Comparison of ENCODE assay signal across 2 cellular contexts in the genomic region with DNA sequence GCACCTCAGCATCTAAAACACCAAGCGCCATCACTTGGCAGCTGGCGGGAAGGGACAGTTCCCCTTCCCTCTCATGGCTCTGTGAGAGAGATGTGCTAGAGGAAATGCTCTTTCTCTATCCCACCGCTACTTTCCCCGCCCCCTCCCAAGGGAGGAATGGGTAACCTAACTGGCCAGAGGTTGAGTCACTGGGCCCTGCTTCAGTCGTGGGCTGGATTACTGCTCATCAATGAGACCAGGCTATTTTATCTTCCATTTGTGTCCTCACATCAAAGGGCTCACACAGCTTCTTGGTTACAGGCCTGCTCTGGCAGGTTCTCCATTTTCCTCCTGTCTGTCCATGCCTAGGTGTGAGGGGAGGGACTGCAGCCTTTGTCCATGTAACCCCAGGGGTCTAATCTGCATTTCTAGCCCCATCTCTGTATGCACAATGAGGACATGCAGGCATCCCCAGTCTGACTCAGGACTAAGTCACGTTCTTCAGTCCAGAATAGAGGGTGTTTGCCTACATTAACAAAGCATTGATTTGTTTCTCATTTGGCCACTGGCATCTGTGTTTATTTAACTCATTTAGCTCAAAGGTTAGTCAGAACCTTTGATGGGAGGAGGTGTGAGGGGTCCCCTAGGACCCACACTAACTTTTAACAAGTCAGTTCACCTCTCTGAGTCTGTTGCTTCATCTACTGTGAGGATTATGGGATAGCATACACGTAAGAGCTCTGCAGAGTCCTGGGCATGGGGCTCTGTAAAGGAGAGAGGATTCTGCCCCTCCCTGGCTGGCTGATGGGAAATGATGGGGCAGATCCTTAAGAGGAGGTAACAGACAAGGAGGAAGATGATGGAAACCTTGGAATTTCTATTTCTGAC.
TF ChIP-seq lines count a peak whose summit lies in the region.

No MANE protein-coding gene starts in this region.

TF ChIP-seq in HepG2, 621 proteins besides CTCF, POLR2A, EP300 and RAD21 (continued from another document and continues in another):
- no peak for TF ChIP-seq THAP9 (CRISPR knock-in tag; IDR thresholded peaks at IDR 0.05; ENCODE audit: borderline replicate concordance)
- TF ChIP-seq STAG1 (CRISPR knock-in tag; IDR thresholded peaks at IDR 0.05): no peak
- no peak; a peak in 1 of 4 replicates for TF ChIP-seq NR2F1 (CRISPR knock-in tag; IDR thresholded peaks at IDR 0.05)
- no peak for TF ChIP-seq ZNF564 (CRISPR knock-in tag; IDR thresholded peaks at IDR 0.05)
- TF ChIP-seq SRSF4 (IDR thresholded peaks at IDR 0.05; ENCODE audit: low read depth, low read length, poor library complexity, severe bottlenecking): no peak
- no peak for TF ChIP-seq MZF1 (CRISPR knock-in tag; IDR thresholded peaks at IDR 0.05; ENCODE audit: borderline replicate concordance)
- peak; percentile 80 for TF ChIP-seq FOXP4 (CRISPR knock-in tag; IDR thresholded peaks at IDR 0.05)
- no peak for TF ChIP-seq ATM (IDR thresholded peaks at IDR 0.05; ENCODE audit: borderline replicate concordance)
- no peak for TF ChIP-seq ZNF562 (CRISPR knock-in tag; IDR thresholded peaks at IDR 0.05; ENCODE audit: borderline replicate concordance)
- no peak for TF ChIP-seq WIZ (CRISPR knock-in tag; IDR thresholded peaks at IDR 0.05)
- peak; percentile 18; the same call in 1 of the 2 replicates for TF ChIP-seq THAP11 (CRISPR knock-in tag; IDR thresholded peaks at IDR 0.05)
- TF ChIP-seq MED1 (CRISPR knock-in tag; IDR thresholded peaks at IDR 0.05): no peak
- peak; percentile 46; the same call in 1 of the 2 replicates for TF ChIP-seq RXRA (CRISPR knock-in tag; IDR thresholded peaks at IDR 0.05)
- TF ChIP-seq MBD4 (IDR thresholded peaks at IDR 0.05; ENCODE audit: borderline replicate concordance, low read length): no peak
- no peak for TF ChIP-seq CENPX (CRISPR knock-in tag; IDR thresholded peaks at IDR 0.05)
- TF ChIP-seq ZNF143 (CRISPR knock-in tag; IDR thresholded peaks at IDR 0.05): peak; percentile 67; the same call in 1 of the 2 replicates
- peak; percentile 59 for TF ChIP-seq TARDBP (CRISPR knock-in tag; IDR thresholded peaks at IDR 0.05)
- no peak for TF ChIP-seq JARID2 (CRISPR knock-in tag; IDR thresholded peaks at IDR 0.05; ENCODE audit: insufficient replicate concordance)
- TF ChIP-seq, protein P1, sequence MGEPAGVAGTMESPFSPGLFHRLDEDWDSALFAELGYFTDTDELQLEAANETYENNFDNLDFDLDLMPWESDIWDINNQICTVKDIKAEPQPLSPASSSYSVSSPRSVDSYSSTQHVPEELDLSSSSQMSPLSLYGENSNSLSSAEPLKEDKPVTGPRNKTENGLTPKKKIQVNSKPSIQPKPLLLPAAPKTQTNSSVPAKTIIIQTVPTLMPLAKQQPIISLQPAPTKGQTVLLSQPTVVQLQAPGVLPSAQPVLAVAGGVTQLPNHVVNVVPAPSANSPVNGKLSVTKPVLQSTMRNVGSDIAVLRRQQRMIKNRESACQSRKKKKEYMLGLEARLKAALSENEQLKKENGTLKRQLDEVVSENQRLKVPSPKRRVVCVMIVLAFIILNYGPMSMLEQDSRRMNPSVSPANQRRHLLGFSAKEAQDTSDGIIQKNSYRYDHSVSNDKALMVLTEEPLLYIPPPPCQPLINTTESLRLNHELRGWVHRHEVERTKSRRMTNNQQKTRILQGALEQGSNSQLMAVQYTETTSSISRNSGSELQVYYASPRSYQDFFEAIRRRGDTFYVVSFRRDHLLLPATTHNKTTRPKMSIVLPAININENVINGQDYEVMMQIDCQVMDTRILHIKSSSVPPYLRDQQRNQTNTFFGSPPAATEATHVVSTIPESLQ (CRISPR knock-in tag; conservative IDR thresholded peaks at IDR 0.05): no peak
- TF ChIP-seq NR2F6 (IDR thresholded peaks at IDR 0.05): peak; percentile 34; the same call in 1 of the 2 replicates
- TF ChIP-seq NR2F6 (CRISPR knock-in tag; IDR thresholded peaks at IDR 0.05): no peak

TF ChIP-seq in WTC11, 78 proteins besides CTCF, POLR2A, EP300 and RAD21:
- no peak for TF ChIP-seq AFF4 (CRISPR knock-in tag; IDR thresholded peaks at IDR 0.05; ENCODE audit: borderline replicate concordance)
- TF ChIP-seq, protein P2, sequence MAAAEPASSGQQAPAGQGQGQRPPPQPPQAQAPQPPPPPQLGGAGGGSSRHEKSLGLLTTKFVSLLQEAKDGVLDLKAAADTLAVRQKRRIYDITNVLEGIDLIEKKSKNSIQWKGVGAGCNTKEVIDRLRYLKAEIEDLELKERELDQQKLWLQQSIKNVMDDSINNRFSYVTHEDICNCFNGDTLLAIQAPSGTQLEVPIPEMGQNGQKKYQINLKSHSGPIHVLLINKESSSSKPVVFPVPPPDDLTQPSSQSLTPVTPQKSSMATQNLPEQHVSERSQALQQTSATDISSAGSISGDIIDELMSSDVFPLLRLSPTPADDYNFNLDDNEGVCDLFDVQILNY (CRISPR knock-in tag; IDR thresholded peaks at IDR 0.05): 0 out of 2 replicates have a peak, but pooled peaks have one; percentile 15
